ENCODE assay signal across 14 cellular contexts in genomic region chr1:47998396-47998990, GRCh38. TPM values are rescaled to one million over a fixed set of nuclear protein-coding genes. Genes with fewer than 3 reads are reported as not detected.
A peak's percentile ranks its signal among the peaks of the same experiment; 100 is the strongest.
DNase-seq lines count a peak whose midpoint lies in the region; ATAC-seq and TF ChIP-seq lines count a peak whose summit lies in the region.
"Had no signal": no experiment of that assay in that cellular context is flagged by ENCODE, and none has a peak within 500 bp of the region (broad histone marks: within the 10 kb centered on the region; RNA-seq: fewer than 3 reads in every experiment).

No MANE protein-coding gene starts in this region.

- H3K36me3 Mint-ChIP-seq in activated naive CD8-positive, alpha-beta T cell treated with anti-CD3 and anti-CD28 coated beads, Interleukin-2, amount 10 ng/mL, durations not matched to agents 7 days and 5 days, result no peaks in the 10 kb centered on the region
- no peaks in the 10 kb centered on the region for H3K36me3 Mint-ChIP-seq in activated naive CD8-positive, alpha-beta T cell treated with anti-CD3 and anti-CD28 coated beads for 36 hours
- H3K36me3 Mint-ChIP-seq in chondrocyte (ENCODE audit: low read depth) (no peaks in the 10 kb centered on the region), nephron (ENCODE audit: low read depth) (peaks cover 9% of the 10 kb centered on the region), Calu3 (ENCODE audit: insufficient read depth, unreplicated experiment) (peaks cover 15% of the 10 kb centered on the region)

- ATAC-seq in activated naive CD8-positive, alpha-beta T cell treated with anti-CD3 and anti-CD28 coated beads, Interleukin-2, amount 10 ng/mL, durations not matched to agents 7 days and 5 days (ENCODE audit: low read depth), result no peak

- POLR2A ChIA-PET in activated naive CD8-positive, alpha-beta T cell treated with anti-CD3 and anti-CD28 coated beads, Interleukin-2, amount 10 ng/mL, durations not matched to agents 7 days and 5 days (lab: Charles Lee), result no interaction called here
- POLR2A ChIA-PET in SK-N-SH (lab: Yijun Ruan, JAX), result no interaction called here

- peaks cover 1% of the 10 kb centered on the region for H3K4me1 Mint-ChIP-seq in activated naive CD8-positive, alpha-beta T cell treated with anti-CD3 and anti-CD28 coated beads, Interleukin-2, amount 10 ng/mL, durations not matched to agents 7 days and 5 days
- H3K4me1 Mint-ChIP-seq in activated naive CD8-positive, alpha-beta T cell treated with anti-CD3 and anti-CD28 coated beads for 36 hours, result peaks cover 5% of the 10 kb centered on the region
- H3K4me1 Mint-ChIP-seq in chondrocyte (ENCODE audit: low read depth) (peaks cover 9% of the 10 kb centered on the region), nephron (peaks cover 39% of the 10 kb centered on the region), Calu3 (ENCODE audit: low read depth, unreplicated experiment) (peaks cover 11% of the 10 kb centered on the region)

- H3K79me2 ChIP-seq in SK-N-SH (ENCODE audit: insufficient read depth), result no peaks in the 10 kb centered on the region

- H4K20me1 ChIP-seq in SK-N-SH (ENCODE audit: insufficient read depth), result no peaks in the 10 kb centered on the region

- TF ChIP-seq EP300 in SK-N-SH (IDR thresholded peaks at IDR 0.05; ENCODE audit: borderline replicate concordance in 1 of 2, low read depth in 1 of 2, low read length in 1 of 2), result no peak

- intact Hi-C loops in Calu3 (cut with micrococcal nuclease; ENCODE audit: unreplicated experiment), result loop anchor here (5.0 kb wide), 2 partner anchors 51 to 64 kb away; no protein-coding TSS in a partner anchor

- CTCF ChIA-PET in SK-N-SH (lab: Yijun Ruan, JAX), result interaction anchor here (0.8 to 3.4 kb wide), 42 partner anchors 9 to 272 kb away, joined by 3 to 92 read pairs (median 6); no protein-coding TSS in a partner anchor
- CTCF ChIA-PET in Calu3 (lab: Charles Lee), result interaction anchor here (0.5 to 2.2 kb wide), 4 partner anchors 28 to 1663 kb away, joined by 3 to 25 read pairs (median 6); no protein-coding TSS in a partner anchor

- H3F3A ChIP-seq in SK-N-SH (replicated peaks; ENCODE audit: insufficient read depth), result no peaks in the 10 kb centered on the region

- TF ChIP-seq RAD21 in SK-N-SH (IDR thresholded peaks at IDR 0.05; ENCODE audit: low read length), result no peak

- no peaks in the 10 kb centered on the region for H3K36me3 ChIP-seq in SK-N-SH (replicated peaks in 1 of 2; ENCODE audit: control insufficient read depth in 1 of 2, insufficient read depth in 2 of 2, low read length in 1 of 2)

- H3K4me3 ChIP-seq in SK-N-SH (ENCODE audit: low read depth in 2 of 2, low read length in 1 of 2), result no peak overlapping the region
- H3K4me3 ChIP-seq: GM12878 had no signal

- 77% methylated on average over 8 of the region's 8 CpGs for WGBS in SK-N-SH (ENCODE audit: low lambda C conversion rate)

- no peaks in the 10 kb centered on the region for H3K9me3 Mint-ChIP-seq in activated naive CD8-positive, alpha-beta T cell treated with anti-CD3 and anti-CD28 coated beads, Interleukin-2, amount 10 ng/mL, durations not matched to agents 7 days and 5 days
- H3K9me3 Mint-ChIP-seq in activated naive CD8-positive, alpha-beta T cell treated with anti-CD3 and anti-CD28 coated beads for 36 hours, result no peaks in the 10 kb centered on the region
- no peaks in the 10 kb centered on the region for H3K9me3 Mint-ChIP-seq in chondrocyte (ENCODE audit: low read depth)
- H3K9me3 Mint-ChIP-seq in nephron, result no peaks in the 10 kb centered on the region
- no peaks in the 10 kb centered on the region for H3K9me3 Mint-ChIP-seq in Calu3 (ENCODE audit: low read depth, unreplicated experiment)

- H2AFZ ChIP-seq in SK-N-SH (ENCODE audit: low read depth), result no peak overlapping the region

- no peak overlapping the region for H3K27ac Mint-ChIP-seq in activated naive CD8-positive, alpha-beta T cell treated with anti-CD3 and anti-CD28 coated beads, Interleukin-2, amount 10 ng/mL, durations not matched to agents 7 days and 5 days
- H3K27ac Mint-ChIP-seq in activated naive CD8-positive, alpha-beta T cell treated with anti-CD3 and anti-CD28 coated beads for 36 hours, result no peak overlapping the region
- H3K27ac Mint-ChIP-seq in chondrocyte (ENCODE audit: unreplicated experiment) (peak overlapping the region; percentile 4), nephron (peak overlapping the region in 2 of 3 experiments; percentile 15 to 53), Calu3 (ENCODE audit: unreplicated experiment) (no peak overlapping the region)

- no peak for TF ChIP-seq CTCF in chondrocyte (IDR thresholded peaks at IDR 0.05)
- no peak for TF ChIP-seq CTCF in nephron (IDR thresholded peaks at IDR 0.05; ENCODE audit: unreplicated experiment in 3 of 3)
- TF ChIP-seq CTCF in SK-N-SH (IDR thresholded peaks at IDR 0.05), result no peak
- no peak for TF ChIP-seq CTCF in Calu3 (IDR thresholded peaks at IDR 0.05; ENCODE audit: unreplicated experiment)

- peaks cover 4% of the 10 kb centered on the region; the same call in 1 of the 2 replicates for H3K27me3 ChIP-seq in SK-N-SH (ENCODE audit: insufficient read depth)

- no peaks in the 10 kb centered on the region for H3K9me3 ChIP-seq in SK-N-SH
- H3K9me3 ChIP-seq: Caco-2, MG63 had no signal

- H3K4me2 ChIP-seq in SK-N-SH, result no peak overlapping the region

- H3K4me1 ChIP-seq in SK-N-SH (ENCODE audit: control insufficient read depth in 1 of 2, insufficient read depth in 2 of 2, low read depth in 1 of 2, low read length in 1 of 2), result peaks cover 0 to 3% of the 10 kb centered on the region in 2 experiments; a peak in 1 of 4 replicates
- H3K4me1 ChIP-seq: Caco-2 had no signal

- BruUV-seq in Calu3 (replicated peaks; lab: Mats Ljungman, UMichigan), result no TSS peak

- H3K27me3 Mint-ChIP-seq in activated naive CD8-positive, alpha-beta T cell treated with anti-CD3 and anti-CD28 coated beads, Interleukin-2, amount 10 ng/mL, durations not matched to agents 7 days and 5 days, result peaks cover 44% of the 10 kb centered on the region
- H3K27me3 Mint-ChIP-seq in activated naive CD8-positive, alpha-beta T cell treated with anti-CD3 and anti-CD28 coated beads for 36 hours, result peaks cover 51% of the 10 kb centered on the region
- H3K27me3 Mint-ChIP-seq in chondrocyte (ENCODE audit: low read depth) (peaks cover 61% of the 10 kb centered on the region), nephron (ENCODE audit: low read depth) (peaks cover 71% of the 10 kb centered on the region), Calu3 (ENCODE audit: unreplicated experiment) (peaks cover 56% of the 10 kb centered on the region)

- H3K4me3 Mint-ChIP-seq in activated naive CD8-positive, alpha-beta T cell treated with anti-CD3 and anti-CD28 coated beads, Interleukin-2, amount 10 ng/mL, durations not matched to agents 7 days and 5 days, result peak overlapping the region; percentile 52
- no peak overlapping the region for H3K4me3 Mint-ChIP-seq in activated naive CD8-positive, alpha-beta T cell treated with anti-CD3 and anti-CD28 coated beads for 36 hours
- H3K4me3 Mint-ChIP-seq in chondrocyte (ENCODE audit: unreplicated experiment) (no peak overlapping the region), nephron (peak overlapping the region; percentile 82 to 84 (median 83)), Calu3 (ENCODE audit: low read depth, unreplicated experiment) (no peak overlapping the region)

- no peak for DNase-seq in activated naive CD8-positive, alpha-beta T cell treated with anti-CD3 and anti-CD28 coated beads, Interleukin-2, amount 10 ng/mL, durations not matched to agents 7 days and 5 days
- no peak for DNase-seq in activated naive CD8-positive, alpha-beta T cell treated with anti-CD3 and anti-CD28 coated beads for 36 hours
- no peak for DNase-seq in chondrocyte (ENCODE audit: low spot score)
- DNase-seq in SK-N-SH, result no peak
- no peak for DNase-seq in HPDE6-E6E7 (ENCODE audit: extremely low spot score)
- no peak for DNase-seq in NCI-H2171 (lab: John Stamatoyannopoulos, UW)
- DNase-seq in Calu3, result no peak
- DNase-seq: Caco-2, MG63, NCI-H1105, NCI-H82 had no signal

- no peak overlapping the region for H3K9ac ChIP-seq in SK-N-SH
- H3K9ac ChIP-seq: KMS-11 had no signal

- no peak overlapping the region for H3K27ac ChIP-seq in SK-N-SH (ENCODE audit: low read depth in 2 of 2, low read length in 1 of 2)
- H3K27ac ChIP-seq: KMS-11 had no signal

- H3K9me2 ChIP-seq in SK-N-SH, result no peaks in the 10 kb centered on the region

TF ChIP-seq in SK-N-SH, 30 proteins besides CTCF, POLR2A, EP300 and RAD21:
- TF ChIP-seq NRF1 (IDR thresholded peaks at IDR 0.05; ENCODE audit: low read depth, low read length) (no peak), TAF1 (IDR thresholded peaks at IDR 0.05; ENCODE audit: borderline replicate concordance, low read depth, low read length) (no peak), ZBTB33 (IDR thresholded peaks at IDR 0.05; ENCODE audit: borderline replicate concordance, low read depth) (no peak), MXI1 (IDR thresholded peaks at IDR 0.05; ENCODE audit: low read depth, low read length) (no peak), SMC3 (IDR thresholded peaks at IDR 0.05; ENCODE audit: low read depth, low read length) (no peak), CHD2 (IDR thresholded peaks at IDR 0.05; ENCODE audit: low read length, partially characterized antibody) (no peak), ELF1 (IDR thresholded peaks at IDR 0.05) (no peak)
TF ChIP-seq in SK-N-SH: peak in this region for 0.

RNA-seq across cellular contexts. Expression of gene TRABD2B, which starts 1.3 kb away (rescaled TPM):
- not detected for total RNA-seq in activated naive CD8-positive, alpha-beta T cell treated with anti-CD3 and anti-CD28 coated beads, Interleukin-2, amount 10 ng/mL, durations not matched to agents 7 days and 5 days
- not detected for total RNA-seq in activated naive CD8-positive, alpha-beta T cell treated with anti-CD3 and anti-CD28 coated beads for 36 hours
- 0.44 to 0.90 TPM (median 0.68 TPM) in 3 replicates for total RNA-seq in chondrocyte
- 0.02 and 0.03 TPM in 2 replicates for polyA plus RNA-seq in SK-N-SH (2012; rRNA removed)
- 0.01 and 0.04 TPM in 2 replicates for polyA plus RNA-seq in SK-N-SH (2012; cell fraction: cytosol; rRNA removed)
- 0.12 and 0.20 TPM in 2 replicates for polyA plus RNA-seq in SK-N-SH (2012; cell fraction: nucleus; rRNA removed)
- total RNA-seq in Calu3 (2022), result 0.10 and 0.42 TPM in 2 replicates
- total RNA-seq: GM12878 had no signal
- polyA plus RNA-seq: GM12878 had no signal

Comparison
In these comparisons a context has a peak if more than half of its experiments do, and no peak if none do; other contexts are left out.
1. H3K4me3 Mint-ChIP-seq: peak in activated naive CD8-positive, alpha-beta T cell treated with anti-CD3 and anti-CD28 coated beads, Interleukin-2, amount 10 ng/mL, durations not matched to agents 7 days and 5 days (single experiment) and nephron (3 of 3); none in activated naive CD8-positive, alpha-beta T cell treated with anti-CD3 and anti-CD28 coated beads for 36 hours (single experiment), chondrocyte (single experiment) and Calu3 (single experiment).
2. H3K27ac Mint-ChIP-seq: peak in chondrocyte (single experiment) and nephron (2 of 3); none in activated naive CD8-positive, alpha-beta T cell treated with anti-CD3 and anti-CD28 coated beads, Interleukin-2, amount 10 ng/mL, durations not matched to agents 7 days and 5 days (single experiment), activated naive CD8-positive, alpha-beta T cell treated with anti-CD3 and anti-CD28 coated beads for 36 hours (single experiment) and Calu3 (single experiment).